25 cellular contexts compared by ENCODE assay signal in the genomic region with DNA sequence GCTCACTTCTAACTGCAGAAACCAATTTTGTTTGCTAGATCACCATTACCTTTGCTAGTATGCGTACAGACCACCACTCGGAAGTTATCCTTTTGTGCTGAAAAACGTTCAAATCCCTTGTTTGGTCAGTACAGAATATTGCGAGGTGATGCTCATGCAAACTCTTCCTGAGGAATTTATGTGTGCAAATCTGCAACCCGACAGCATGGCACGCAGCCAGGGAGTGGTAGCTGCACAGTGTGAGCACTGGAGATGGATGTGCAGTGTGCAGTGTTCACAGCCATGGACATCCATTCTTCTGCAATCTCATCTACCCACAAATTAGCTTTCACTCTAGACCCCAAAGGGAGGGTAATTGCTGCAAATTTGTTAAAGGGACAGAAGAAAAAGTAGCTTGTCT.
A peak's percentile ranks its signal among the peaks of the same experiment; 100 is the strongest.
DNase-seq lines count a peak whose midpoint lies in the region; ATAC-seq and TF ChIP-seq lines count a peak whose summit lies in the region.
"Had no signal": no experiment of that assay in that cellular context is flagged by ENCODE, and none has a peak within 500 bp of the region (broad histone marks: within the 10 kb centered on the region; RNA-seq: fewer than 3 reads in every experiment).

No MANE protein-coding gene starts in this region.

- peaks cover 40% of the 10 kb centered on the region for H3K36me3 Mint-ChIP-seq in osteocyte (ENCODE audit: unreplicated experiment)

- TF ChIP-seq CTCF in HEK293 (tag by site-specific recombination; IDR thresholded peaks at IDR 0.05), result no peak
- TF ChIP-seq CTCF in fibroblast of pulmonary artery (IDR thresholded peaks at IDR 0.05; ENCODE audit: low read length, missing control alignments), result no peak
- no peak for TF ChIP-seq CTCF in osteocyte (IDR thresholded peaks at IDR 0.05)
- TF ChIP-seq CTCF in suprapubic skin (IDR thresholded peaks at IDR 0.05), result no peak

- no peak overlapping the region for H3K4me3 Mint-ChIP-seq in osteocyte (ENCODE audit: unreplicated experiment)
- H3K4me3 Mint-ChIP-seq: CD14-positive monocyte; CD4-positive, alpha-beta memory T cell; CD4-positive, CD25-positive, alpha-beta regulatory T cell; CD8-positive, alpha-beta memory T cell had no signal

- CTCF ChIA-PET in HEK293 (lab: Yijun Ruan, JAX), result no interaction called here

- H3K27me3 ChIP-seq in HAP-1 (ENCODE audit: low read depth) (no peaks in the 10 kb centered on the region), suprapubic skin (no peaks in the 10 kb centered on the region)
- H3K27me3 ChIP-seq: BE2C, BLaER1 had no signal

- TF ChIP-seq EP300 in suprapubic skin (IDR thresholded peaks at IDR 0.05), result no peak

- DNase-seq in HAP-1 (ENCODE audit: low spot score in 2 of 2) (peak; percentile 71), fibroblast of pulmonary artery (ENCODE audit: low read depth) (peak; percentile 7), osteocyte (ENCODE audit: extremely low spot score, unreplicated experiment) (peak; percentile 53), suprapubic skin (ENCODE audit: low spot score in 2 of 2) (no peak)
- DNase-seq: 8988T; ACHN; BE2C; C1 segment of cervical spinal cord; CD4-positive, alpha-beta memory T cell; CD4-positive, CD25-positive, alpha-beta regulatory T cell; CD8-positive, alpha-beta memory T cell; COR-L47; DMS 273 treated with DMSO at 0.1 percent for 48 hours; DMS153; DMS53; DMS79; DND-41; EL; GDM1 had no signal

- no peaks in the 10 kb centered on the region for H3K9me3 ChIP-seq in HAP-1
- no peaks in the 10 kb centered on the region for H3K9me3 ChIP-seq in HEK293 (ENCODE audit: control insufficient read depth, insufficient read depth, low read depth, low read length)
- no peaks in the 10 kb centered on the region for H3K9me3 ChIP-seq in suprapubic skin
- H3K9me3 ChIP-seq: BE2C, BLaER1 had no signal

- no peaks in the 10 kb centered on the region for H3K4me1 Mint-ChIP-seq in osteocyte (ENCODE audit: unreplicated experiment)
- H3K4me1 Mint-ChIP-seq: CD14-positive monocyte had no signal

- ATAC-seq in HG03571 (IDR thresholded peaks at IDR 0.05; ENCODE audit: unreplicated experiment) (no peak), HG02870 (IDR thresholded peaks at IDR 0.05; ENCODE audit: unreplicated experiment) (no peak)
- ATAC-seq: GM12878 had no signal

- POLR2A ChIA-PET in HEK293 (lab: Yijun Ruan, JAX), result interaction anchor here (1.8 kb wide), 1 partner anchor 72 kb away, joined by 5 read pairs; the partner anchor contains the start of gene CACUL1

- 90% methylated on average over 6 of the region's 6 CpGs for WGBS in suprapubic skin

- no peak for TF ChIP-seq POLR2A in suprapubic skin (IDR thresholded peaks at IDR 0.05)

- no peaks in the 10 kb centered on the region for H3K27me3 Mint-ChIP-seq in osteocyte (ENCODE audit: unreplicated experiment)
- H3K27me3 Mint-ChIP-seq: CD4-positive, alpha-beta memory T cell; CD4-positive, CD25-positive, alpha-beta regulatory T cell; CD8-positive, alpha-beta memory T cell had no signal

- peaks cover 10% of the 10 kb centered on the region for H3K36me3 ChIP-seq in HAP-1 (replicated peaks)
- peaks cover 3 to 59% of the 10 kb centered on the region in 2 experiments for H3K36me3 ChIP-seq in HEK293 (ENCODE audit: control insufficient read depth in 2 of 2, insufficient read depth in 1 of 2, low read length in 2 of 2)
- H3K36me3 ChIP-seq in suprapubic skin, result peaks cover 45% of the 10 kb centered on the region

- H3K27ac Mint-ChIP-seq in osteocyte (ENCODE audit: unreplicated experiment), result no peak overlapping the region
- H3K27ac Mint-ChIP-seq: CD14-positive monocyte; CD4-positive, alpha-beta memory T cell had no signal

- in situ Hi-C loops in HAP-1 (cut with MboI; ENCODE audit: low sequenced_read_pairs), result no loop called here

- H3K4me1 ChIP-seq in HAP-1 (peaks cover 18% of the 10 kb centered on the region), HEK293 (ENCODE audit: control insufficient read depth, insufficient read depth, low read length) (no peaks in the 10 kb centered on the region), suprapubic skin (no peaks in the 10 kb centered on the region)
- H3K4me1 ChIP-seq: BLaER1 had no signal

- H3K27ac ChIP-seq in HEK293 (ENCODE audit: extremely low read depth, low read depth, low read length) (no peak overlapping the region), suprapubic skin (no peak overlapping the region)
- H3K27ac ChIP-seq: BLaER1 had no signal

- H3K9me3 Mint-ChIP-seq in osteocyte (ENCODE audit: unreplicated experiment), result no peaks in the 10 kb centered on the region
- H3K9me3 Mint-ChIP-seq: CD14-positive monocyte; CD4-positive, alpha-beta memory T cell; CD4-positive, CD25-positive, alpha-beta regulatory T cell; CD8-positive, alpha-beta memory T cell had no signal

- H3K4me3 ChIP-seq in HAP-1, result no peak overlapping the region
- no peak overlapping the region for H3K4me3 ChIP-seq in HEK293 (ENCODE audit: low read depth, low read length)
- no peak overlapping the region for H3K4me3 ChIP-seq in fibroblast of pulmonary artery (replicated peaks; ENCODE audit: low read depth, low read length)
- no peak overlapping the region for H3K4me3 ChIP-seq in suprapubic skin
- H3K4me3 ChIP-seq: BLaER1, GM12878 had no signal

TF ChIP-seq in HEK293, 187 proteins besides CTCF, POLR2A, EP300 and RAD21:
- TF ChIP-seq ZBTB17 (tag by site-specific recombination; IDR thresholded peaks at IDR 0.05), result 0 out of 2 replicates have a peak, but pooled peaks have one; percentile 30
- TF ChIP-seq ZNF19 (tag by site-specific recombination; IDR thresholded peaks at IDR 0.05; ENCODE audit: low read depth), result no peak

Comparison
In these comparisons a context has a peak if more than half of its experiments do, and no peak if none do; other contexts are left out.
1. DNase-seq: peak in HAP-1 (2 of 2), fibroblast of pulmonary artery (single experiment) and osteocyte (single experiment); none in suprapubic skin (0 of 2).